15 cellular contexts compared by ENCODE assay signal in the genomic region with DNA sequence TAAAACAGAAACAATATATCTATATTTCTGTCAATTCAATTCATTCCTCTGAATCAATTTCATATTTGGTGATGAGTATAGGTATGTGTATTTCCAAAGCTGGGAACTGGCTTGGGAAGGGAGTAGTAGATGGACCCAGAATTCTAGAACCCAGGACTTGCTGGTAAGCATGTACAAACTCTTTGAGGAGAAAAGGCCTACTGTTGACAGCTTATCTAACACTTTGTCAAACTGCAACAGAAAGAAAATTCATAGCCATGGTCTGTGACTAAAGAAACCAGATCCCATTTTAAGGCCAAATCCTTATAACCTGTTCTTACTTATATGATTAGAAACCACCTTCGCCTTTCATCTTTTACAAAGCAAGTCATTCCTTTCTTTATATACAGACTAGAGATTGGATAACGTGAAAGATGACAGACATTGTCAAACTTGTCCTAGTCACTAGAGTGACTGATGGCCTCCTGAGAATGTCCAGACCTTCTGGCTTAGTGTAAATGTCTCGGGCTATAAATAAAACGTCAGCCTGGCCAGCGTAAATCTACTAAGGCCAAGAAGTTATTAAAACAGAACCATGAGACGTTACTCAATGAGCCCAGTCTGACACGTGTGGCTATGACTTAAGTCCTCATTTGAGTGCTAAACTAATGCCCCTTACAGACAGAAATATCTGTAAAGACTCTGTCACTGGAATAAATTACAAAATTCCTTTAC.
"Had no signal": no experiment of that assay in that cellular context is flagged by ENCODE, and none has a peak within 500 bp of the region (broad histone marks: within the 10 kb centered on the region; RNA-seq: fewer than 3 reads in every experiment).

No MANE protein-coding gene starts in this region.

- DNase-seq: activated CD4-positive, alpha-beta T cell treated with anti-CD3 and anti-CD28 coated beads, Interleukin-2, amount 50 U/mL, for 4 hours; activated gamma-delta T cell treated with Interleukin-2 at 50 U/mL for 16 hours; activated T-cell treated with anti-CD3 and anti-CD28 coated beads for 4 hours; amygdala; cortex of kidney; left lung; mucosa of descending colon; naive B cell; stimulated activated naive B cell treated with anti-CD40 and anti-IgM and Interleukin-4, amounts not matched to agents 10 μg/mL and 1 μg/mL and 100 μg/mL, for 72 hours had no signal

- H3K36me3 Mint-ChIP-seq: brain, naive B cell had no signal

- H3K9me3 ChIP-seq: mucosa of descending colon, prostate gland had no signal

- H3K36me3 ChIP-seq: left lung, prostate gland had no signal

- H3K27ac Mint-ChIP-seq: activated naive CD8-positive, alpha-beta T cell; activated T-helper 1 cell treated with anti-CD3 and anti-CD28 coated beads, Interleukin-12 subunit alpha, Interleukin-12 subunit beta, Interleukin-2, Interleukin-4 antibody, amounts not matched to agents 30 ng/mL and 10 ng/mL and 1 ng/mL, durations not matched to agents 14 hours and 24 hours and 36 hours; brain; naive B cell; stimulated activated naive B cell treated with anti-CD40 and anti-IgM and Interleukin-4, amounts not matched to agents 10 μg/mL and 1 μg/mL and 100 μg/mL, for 72 hours had no signal

- ATAC-seq: left lung; mucosa of descending colon; sciatic nerve; stimulated activated naive B cell treated with anti-CD40 and anti-IgM and Interleukin-4, amounts not matched to agents 10 μg/mL and 1 μg/mL and 100 μg/mL, for 72 hours had no signal

- H3K9me3 Mint-ChIP-seq: central memory CD8-positive, alpha-beta T cell had no signal

- H3K27me3 ChIP-seq: left lung had no signal

- H3K4me3 ChIP-seq: left lung, mucosa of descending colon, prostate gland had no signal

- H3K4me1 ChIP-seq: left lung, prostate gland had no signal

- H3K27ac ChIP-seq: left lung, prostate gland had no signal
